In genomic region chr11:94198718-94199117, GRCh38 we compare ENCODE assay signal across 25 cellular contexts.
"Had no signal": no experiment of that assay in that cellular context is flagged by ENCODE, and none has a peak within 500 bp of the region (broad histone marks: within the 10 kb centered on the region; RNA-seq: fewer than 3 reads in every experiment).

No MANE protein-coding gene starts in this region.

- ATAC-seq: activated CD4-positive, CD25-positive, alpha-beta regulatory T cell treated with anti-CD3 and anti-CD28 coated beads, Interleukin-2, amount 50 U/mL, for 24 hours; activated CD8-positive, alpha-beta T cell treated with anti-CD3 and anti-CD28 coated beads for 36 hours; activated T-cell treated with anti-CD3 and anti-CD28 coated beads, Interleukin-2, amount 50 U/mL, for 4 hours; activated T-helper 17 cell treated with anti-CD3 and anti-CD28 coated beads, Interleukin-2, amount 50 U/mL, for 72 hours; effector memory CD8-positive, alpha-beta T cell; T-helper 17 cell had no signal

- H3K4me3 ChIP-seq: esophagus squamous epithelium had no signal

- DNase-seq: activated B cell treated with CpG ODN at 0.5 μM for 24 hours; activated CD4-positive, alpha-beta T cell treated with anti-CD3 and anti-CD28 coated beads for 48 hours; activated CD4-positive, alpha-beta T cell treated with anti-CD3 and anti-CD28 coated beads, Interleukin-2, amount 50 U/mL, for 1 hour; activated CD4-positive, alpha-beta T cell treated with anti-CD3 and anti-CD28 coated beads, Interleukin-2, amount 50 U/mL, for 48 hours; activated CD8-positive, alpha-beta memory T cell treated with anti-CD3 and anti-CD28 coated beads for 24 hours; activated CD8-positive, alpha-beta T cell treated with anti-CD3 and anti-CD28 coated beads for 36 hours; activated effector memory CD4-positive, alpha-beta T cell treated with Interleukin-2 at 50 U/mL for 16 hours; activated gamma-delta T cell treated with Interleukin-2 at 50 U/mL for 16 hours; activated naive CD4-positive, alpha-beta T cell treated with anti-CD3 and anti-CD28 coated beads, Interleukin-2, amount 50 U/mL, for 16 hours; activated naive CD4-positive, alpha-beta T cell treated with Interleukin-2 at 50 U/mL for 16 hours; activated T-cell treated with anti-CD3 and anti-CD28 coated beads, Interleukin-2, amount 50 U/mL, for 4 hours; amniotic stem cell; brain microvascular endothelial cell; cortex of kidney; dermis blood vessel endothelial cell; effector CD4-positive, alpha-beta T cell; effector memory CD8-positive, alpha-beta T cell; erythroblast; esophagus squamous epithelium; head of caudate nucleus; T-helper 17 cell; T1000; WERI-Rb-1 had no signal

- H3K27me3 ChIP-seq: brain microvascular endothelial cell, esophagus squamous epithelium had no signal

- H3K27ac ChIP-seq: brain microvascular endothelial cell, esophagus squamous epithelium, WERI-Rb-1 had no signal

- H3K36me3 ChIP-seq: brain microvascular endothelial cell, esophagus squamous epithelium, WERI-Rb-1 had no signal

- H3K9me3 ChIP-seq: esophagus squamous epithelium had no signal
